In the genomic region with DNA sequence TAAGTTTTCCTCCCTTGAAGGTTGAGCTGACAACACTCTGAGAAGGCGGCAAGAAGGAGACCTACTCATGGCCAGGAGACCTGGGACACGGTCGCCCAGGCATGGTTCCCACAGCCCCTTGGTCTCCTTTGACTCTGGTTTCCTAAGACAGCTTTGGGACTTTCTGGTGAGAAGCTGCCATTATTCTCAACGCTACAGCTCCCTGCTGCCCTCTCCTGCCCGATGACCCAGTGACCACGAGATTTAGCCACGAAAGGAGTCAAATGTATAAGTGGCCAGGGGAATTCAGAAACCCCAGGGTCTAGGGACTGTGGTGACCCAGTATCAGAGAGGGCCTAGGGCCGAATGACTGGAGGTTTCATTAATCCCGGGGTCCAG, we compare ENCODE assay signal across 8 cellular contexts. TPM values are rescaled to one million over a fixed set of nuclear protein-coding genes. Genes with fewer than 3 reads are reported as not detected.
DNase-seq lines count a peak whose midpoint lies in the region; ATAC-seq, FAIRE-seq and TF ChIP-seq lines count a peak whose summit lies in the region.

No MANE protein-coding gene starts in this region.

- H3K36me3 Mint-ChIP-seq in endodermal cell (ENCODE audit: low read depth) (peaks cover 25% of the 10 kb centered on the region), mesothelial cell of epicardium (peaks cover 9% of the 10 kb centered on the region)

- ATAC-seq in HG02759 (IDR thresholded peaks at IDR 0.05; ENCODE audit: unreplicated experiment) (peak; percentile 1), aorta (ENCODE audit: low FRiP score) (peak; percentile 50)

- peak overlapping the region; percentile 81 for H3K9ac ChIP-seq in endodermal cell (ENCODE audit: extremely low read depth, low read length, poor library complexity, severe bottlenecking)

- H3K9me3 ChIP-seq in SJSA1 (replicated peaks) (no peaks in the 10 kb centered on the region), endodermal cell (ENCODE audit: control insufficient read depth, low read length) (no peaks in the 10 kb centered on the region), aorta (ENCODE audit: control insufficient read depth, low read length) (no peaks in the 10 kb centered on the region)

- H3K9me3 Mint-ChIP-seq in endodermal cell (no peaks in the 10 kb centered on the region), mesothelial cell of epicardium (no peaks in the 10 kb centered on the region)

- H3K36me3 ChIP-seq in SJSA1 (peaks cover 15% of the 10 kb centered on the region), endodermal cell (ENCODE audit: control insufficient read depth, insufficient read depth, low read length) (peaks cover 11% of the 10 kb centered on the region), aorta (ENCODE audit: control insufficient read depth in 1 of 2, insufficient read depth in 2 of 2, low read length in 1 of 2) (no peaks in the 10 kb centered on the region)

- intact Hi-C loops in aorta (cut with DNase I) = no loop called here

- TF ChIP-seq CTCF in endodermal cell (conservative IDR thresholded peaks at IDR 0.05) = peak; percentile 67
- TF ChIP-seq CTCF in mesothelial cell of epicardium (IDR thresholded peaks at IDR 0.05; ENCODE audit: unreplicated experiment) = no peak

- WGBS in endodermal cell (ENCODE audit: insufficient coverage in 1 of 2, insufficient read length in 1 of 2), 2 experiments = 10 to 16% methylated on average over 7 to 9 of the region's 9 CpGs
- WGBS in aorta, 2 donors = 4 to 6% methylated on average over 9 of the region's 9 CpGs

- no peaks in the 10 kb centered on the region for H3K27me3 ChIP-seq in SJSA1 (replicated peaks)
- H3K27me3 ChIP-seq in endodermal cell (ENCODE audit: control insufficient read depth, insufficient read depth, low read length, poor library complexity, severe bottlenecking) = no peaks in the 10 kb centered on the region
- H3K27me3 ChIP-seq in aorta (ENCODE audit: control insufficient read depth in 1 of 2, insufficient read depth in 2 of 2, low read length in 1 of 2) = no peaks in the 10 kb centered on the region

- H3K27ac Mint-ChIP-seq in endodermal cell (peak overlapping the region; percentile 92), mesothelial cell of epicardium (peak overlapping the region; percentile 79)

- FAIRE-seq in HTR-8/SVneo (lab: Jason Lieb, UNC) = no peak

- DNase-seq in NCI-H2196 (lab: John Stamatoyannopoulos, UW; ENCODE audit: unreplicated experiment) (peak; percentile 24), NCI-H2196 treated with DMSO at 0.1 percent for 48 hours (lab: John Stamatoyannopoulos, UW; ENCODE audit: unreplicated experiment) (no peak), SJSA1 (ENCODE audit: low read depth in 1 of 2, low spot score in 2 of 2) (no peak), endodermal cell (peak; percentile 83), mesothelial cell of epicardium (ENCODE audit: low spot score in 2 of 2, unreplicated experiment in 2 of 2) (no peak), aorta (peak in 1 of 2 donors; percentile 71), HTR-8/SVneo (ENCODE audit: insufficient read length, low spot score) (no peak)

- H3K4me3 ChIP-seq in SJSA1 (peak overlapping the region; percentile 67), endodermal cell (ENCODE audit: low read length) (peak overlapping the region; percentile 95), aorta (ENCODE audit: low read length in 2 of 2) (peak overlapping the region; percentile 23 to 30)

- H3K4me3 Mint-ChIP-seq in endodermal cell (peak overlapping the region; percentile 79), mesothelial cell of epicardium (peak overlapping the region; percentile 78)

- peaks cover 8% of the 10 kb centered on the region for H3K27me3 Mint-ChIP-seq in endodermal cell (ENCODE audit: insufficient read depth)
- peaks cover 6% of the 10 kb centered on the region for H3K27me3 Mint-ChIP-seq in mesothelial cell of epicardium (ENCODE audit: low read depth)

- H3K27ac ChIP-seq in SJSA1 (peak overlapping the region; percentile 23; the same call in 1 of the 2 replicates), endodermal cell (ENCODE audit: low read depth, low read length) (no peak overlapping the region), aorta (ENCODE audit: low read depth in 1 of 2, low read length in 2 of 2) (peak overlapping the region in 1 of 2 donors; percentile 58)

- H3K4me1 ChIP-seq in SJSA1 (replicated peaks) = peaks cover 14% of the 10 kb centered on the region
- H3K4me1 ChIP-seq in endodermal cell (ENCODE audit: control insufficient read depth, insufficient read depth, low read length) = no peaks in the 10 kb centered on the region
- no peaks in the 10 kb centered on the region for H3K4me1 ChIP-seq in aorta (ENCODE audit: control insufficient read depth in 1 of 2, insufficient read depth in 2 of 2, low read length in 2 of 2)

- H3K4me1 Mint-ChIP-seq in endodermal cell (peaks cover 18% of the 10 kb centered on the region), mesothelial cell of epicardium (peaks cover 19% of the 10 kb centered on the region)

RNA-seq across cellular contexts. Expression of a gene that starts 0.7 kb away (rescaled TPM):
- 64.3 and 119 TPM in 2 replicates for total RNA-seq in SJSA1 (2014; rRNA removed; shearing (Covaris generic))
- total RNA-seq in endodermal cell (10 to 100 TPM; 30.3 to 61.4 TPM), mesothelial cell of epicardium (19.6 to 22.1 TPM (median 20.2 TPM) in 3 replicates), aorta (10 to 100 TPM; 24.8 to 38.7 TPM)
- polyA plus RNA-seq in endodermal cell (2013, experiment 1 of 2) = 17.6 TPM
- polyA plus RNA-seq in endodermal cell (2013, experiment 2 of 2) = 20.9 TPM
- polyA plus RNA-seq in aorta = 10 to 100 TPM; 16.7 to 34.7 TPM

RNA-seq across cellular contexts. Expression of a gene that starts 8.8 kb away (rescaled TPM):
- total RNA-seq in SJSA1 (2014; rRNA removed; shearing (Covaris generic)) = 0.13 TPM in 1 of 2 replicates, not detected in the other
- under 1 TPM; 0.46 to 0.84 TPM for total RNA-seq in endodermal cell
- polyA plus RNA-seq in endodermal cell (2013, experiment 1 of 2) = 0.53 TPM
- 0.41 TPM for polyA plus RNA-seq in endodermal cell (2013, experiment 2 of 2)
- 0.78 to 1.3 TPM (median 0.84 TPM) in 3 replicates for total RNA-seq in mesothelial cell of epicardium
- total RNA-seq in aorta = 1 to 10 TPM; 1.0 to 1.8 TPM
- 1 to 10 TPM in 1 of 2 donors, not detected in 1; 2.5 TPM for polyA plus RNA-seq in aorta

RNA-seq across cellular contexts. Expression of a gene that starts 11.6 kb away (rescaled TPM):
- total RNA-seq in SJSA1 (2014; rRNA removed; shearing (Covaris generic)) = 36.4 and 47.9 TPM in 2 replicates
- total RNA-seq in endodermal cell (10 to 100 TPM; 16.4 to 19.9 TPM), mesothelial cell of epicardium (25.3 to 26.2 TPM (median 25.8 TPM) in 3 replicates), aorta (10 to 100 TPM in 1 of 2 donors, 1 to 10 TPM in 1; 9.0 to 10.2 TPM)
- polyA plus RNA-seq in endodermal cell (2013, experiment 1 of 2) = 11.6 TPM
- polyA plus RNA-seq in endodermal cell (2013, experiment 2 of 2) = 11.3 TPM
- 10 to 100 TPM; 11.8 to 12.0 TPM for polyA plus RNA-seq in aorta

RNA-seq across cellular contexts. Expression of a gene that starts 24.4 kb away (rescaled TPM):
- total RNA-seq in SJSA1 (2014; rRNA removed; shearing (Covaris generic)) = 21.6 and 24.3 TPM in 2 replicates
- total RNA-seq in endodermal cell (10 to 100 TPM; 39.9 to 41.2 TPM), mesothelial cell of epicardium (40.5 to 44.8 TPM (median 41.2 TPM) in 3 replicates), aorta (10 to 100 TPM; 33.2 to 35.4 TPM)
- 39.4 TPM for polyA plus RNA-seq in endodermal cell (2013, experiment 1 of 2)
- polyA plus RNA-seq in endodermal cell (2013, experiment 2 of 2) = 35.8 TPM
- 10 to 100 TPM in 1 of 2 donors, 1 to 10 TPM in 1; 5.1 to 38.4 TPM for polyA plus RNA-seq in aorta

Comparison
In these comparisons a context has a peak if more than half of its experiments do, and no peak if none do; other contexts are left out.
1. DNase-seq: peak in NCI-H2196 (single experiment) and endodermal cell (single experiment); none in NCI-H2196 treated with DMSO at 0.1 percent for 48 hours (single experiment), SJSA1 (0 of 2), mesothelial cell of epicardium (0 of 2) and HTR-8/SVneo (single experiment).
2. H3K4me3 ChIP-seq: peak in every context shown above with its lines; median percentile 95 in endodermal cell; 67 in SJSA1; 26 in aorta.